ENCODE assay signal across 1 cellular context in genomic region chr11:75523811-75524401, GRCh38.
TF ChIP-seq lines count a peak whose summit lies in the region.

No MANE protein-coding gene starts in this region.

TF ChIP-seq in HepG2, 621 proteins besides CTCF, POLR2A, EP300 and RAD21 (continued from another document and continues in another):
- TF ChIP-seq, protein P1, sequence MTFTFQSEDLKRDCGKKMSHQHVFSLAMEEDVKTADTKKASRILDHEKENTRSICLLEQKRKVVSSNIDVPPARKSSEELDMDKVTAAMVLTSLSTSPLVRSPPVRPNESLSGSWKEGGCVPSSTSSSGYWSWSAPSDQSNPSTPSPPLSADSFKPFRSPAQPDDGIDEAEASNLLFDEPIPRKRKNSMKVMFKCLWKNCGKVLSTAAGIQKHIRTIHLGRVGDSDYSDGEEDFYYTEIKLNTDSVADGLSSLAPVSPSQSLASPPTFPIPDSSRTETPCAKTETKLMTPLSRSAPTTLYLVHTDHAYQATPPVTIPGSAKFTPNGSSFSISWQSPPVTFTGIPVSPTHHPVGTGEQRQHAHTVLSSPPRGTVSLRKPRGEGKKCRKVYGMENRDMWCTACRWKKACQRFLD (CRISPR knock-in tag; IDR thresholded peaks at IDR 0.05; ENCODE audit: borderline replicate concordance): no peak
- TF ChIP-seq MYC (CRISPR knock-in tag; IDR thresholded peaks at IDR 0.05; ENCODE audit: borderline replicate concordance) (peak; percentile 56; the same call in 1 of the 2 replicates), SMAD9 (CRISPR knock-in tag; IDR thresholded peaks at IDR 0.05) (peak; percentile 79; the same call in 1 of the 2 replicates), ZNF572 (CRISPR knock-in tag; IDR thresholded peaks at IDR 0.05) (no peak), ZNF570 (CRISPR knock-in tag; IDR thresholded peaks at IDR 0.05; ENCODE audit: borderline replicate concordance) (no peak), ZNF317 (CRISPR knock-in tag; IDR thresholded peaks at IDR 0.05) (0 out of 2 replicates have a peak, but pooled peaks have one; percentile 16), ZIK1 (CRISPR knock-in tag; IDR thresholded peaks at IDR 0.05; ENCODE audit: borderline replicate concordance, low read depth) (0 out of 2 replicates have a peak, but pooled peaks have one; percentile 27), ZNF510 (CRISPR knock-in tag; IDR thresholded peaks at IDR 0.05; ENCODE audit: low read depth) (no peak), SKI (IDR thresholded peaks at IDR 0.05; ENCODE audit: partially characterized antibody) (peak; percentile 61), PHF8 (CRISPR knock-in tag; IDR thresholded peaks at IDR 0.05) (peak; percentile 58; the same call in 1 of the 2 replicates), ZGPAT (CRISPR knock-in tag; IDR thresholded peaks at IDR 0.05) (no peak), PBX3 (CRISPR knock-in tag; IDR thresholded peaks at IDR 0.05; ENCODE audit: borderline replicate concordance) (no peak), GZF1 (CRISPR knock-in tag; IDR thresholded peaks at IDR 0.05) (no peak), KLF11 (CRISPR knock-in tag; IDR thresholded peaks at IDR 0.05) (no peak), PCBP2 (optimal IDR thresholded peaks at IDR 0.05; ENCODE audit: low read depth, low read length, poor library complexity, severe bottlenecking) (no peak), SPEN (CRISPR knock-in tag; IDR thresholded peaks at IDR 0.05; ENCODE audit: low read depth) (peak; percentile 80), EHMT2 (IDR thresholded peaks at IDR 0.05; ENCODE audit: borderline replicate concordance, low read depth, low read length) (no peak; the same call in 1 of the 2 replicates), JDP2 (CRISPR knock-in tag; IDR thresholded peaks at IDR 0.05; ENCODE audit: borderline replicate concordance) (no peak), IRF9 (CRISPR knock-in tag; IDR thresholded peaks at IDR 0.05; ENCODE audit: borderline replicate concordance) (no peak), NR1H2 (CRISPR knock-in tag; IDR thresholded peaks at IDR 0.05; ENCODE audit: borderline replicate concordance, low read depth) (no peak), ZFP36 (IDR thresholded peaks at IDR 0.05; ENCODE audit: borderline replicate concordance, low read depth, low read length, partially characterized antibody) (no peak), REPIN1 (CRISPR knock-in tag; IDR thresholded peaks at IDR 0.05; ENCODE audit: borderline replicate concordance, low read depth) (peak; percentile 57; the same call in 1 of the 2 replicates), ZBTB1 (CRISPR knock-in tag; IDR thresholded peaks at IDR 0.05; ENCODE audit: borderline replicate concordance) (no peak), RBAK (CRISPR knock-in tag; IDR thresholded peaks at IDR 0.05) (no peak), TAF1 (CRISPR knock-in tag; IDR thresholded peaks at IDR 0.05) (no peak; the same call in 1 of the 2 replicates), ZNF777 (CRISPR knock-in tag; IDR thresholded peaks at IDR 0.05) (no peak), NCOR1 (IDR thresholded peaks at IDR 0.05; ENCODE audit: borderline replicate concordance, low read length) (peak; percentile 23; the same call in 1 of the 2 replicates), NR2F6 (IDR thresholded peaks at IDR 0.05) (no peak; the same call in none of the 2 replicates), NR2F6 (CRISPR knock-in tag; IDR thresholded peaks at IDR 0.05) (peak; percentile 78), ZNF740 (CRISPR knock-in tag; IDR thresholded peaks at IDR 0.05) (no peak), DZIP1 (CRISPR knock-in tag; IDR thresholded peaks at IDR 0.05) (no peak), ZNF841 (CRISPR knock-in tag; IDR thresholded peaks at IDR 0.05; ENCODE audit: borderline replicate concordance) (no peak), ZFP36L2 (CRISPR knock-in tag; IDR thresholded peaks at IDR 0.05) (no peak), CHD4 (IDR thresholded peaks at IDR 0.05; ENCODE audit: borderline replicate concordance, low read length) (no peak), ZNF737 (CRISPR knock-in tag; IDR thresholded peaks at IDR 0.05; ENCODE audit: borderline replicate concordance) (no peak)
- TF ChIP-seq, protein P2, sequence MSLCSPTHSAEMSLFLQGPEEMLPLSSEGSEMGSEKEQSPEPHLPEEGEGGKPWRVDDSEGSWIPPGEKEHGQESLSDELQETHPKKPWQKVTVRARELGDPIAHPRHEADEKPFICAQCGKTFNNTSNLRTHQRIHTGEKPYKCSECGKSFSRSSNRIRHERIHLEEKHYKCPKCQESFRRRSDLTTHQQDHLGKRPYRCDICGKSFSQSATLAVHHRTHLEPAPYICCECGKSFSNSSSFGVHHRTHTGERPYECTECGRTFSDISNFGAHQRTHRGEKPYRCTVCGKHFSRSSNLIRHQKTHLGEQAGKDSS (CRISPR knock-in tag; IDR thresholded peaks at IDR 0.05; ENCODE audit: borderline replicate concordance, low read depth): no peak
- TF ChIP-seq, protein P3, sequence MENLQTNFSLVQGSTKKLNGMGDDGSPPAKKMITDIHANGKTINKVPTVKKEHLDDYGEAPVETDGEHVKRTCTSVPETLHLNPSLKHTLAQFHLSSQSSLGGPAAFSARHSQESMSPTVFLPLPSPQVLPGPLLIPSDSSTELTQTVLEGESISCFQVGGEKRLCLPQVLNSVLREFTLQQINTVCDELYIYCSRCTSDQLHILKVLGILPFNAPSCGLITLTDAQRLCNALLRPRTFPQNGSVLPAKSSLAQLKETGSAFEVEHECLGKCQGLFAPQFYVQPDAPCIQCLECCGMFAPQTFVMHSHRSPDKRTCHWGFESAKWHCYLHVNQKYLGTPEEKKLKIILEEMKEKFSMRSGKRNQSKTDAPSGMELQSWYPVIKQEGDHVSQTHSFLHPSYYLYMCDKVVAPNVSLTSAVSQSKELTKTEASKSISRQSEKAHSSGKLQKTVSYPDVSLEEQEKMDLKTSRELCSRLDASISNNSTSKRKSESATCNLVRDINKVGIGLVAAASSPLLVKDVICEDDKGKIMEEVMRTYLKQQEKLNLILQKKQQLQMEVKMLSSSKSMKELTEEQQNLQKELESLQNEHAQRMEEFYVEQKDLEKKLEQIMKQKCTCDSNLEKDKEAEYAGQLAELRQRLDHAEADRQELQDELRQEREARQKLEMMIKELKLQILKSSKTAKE (CRISPR knock-in tag; IDR thresholded peaks at IDR 0.05; ENCODE audit: borderline replicate concordance): no peak; the same call in 1 of the 2 replicates
- TF ChIP-seq, protein P4, sequence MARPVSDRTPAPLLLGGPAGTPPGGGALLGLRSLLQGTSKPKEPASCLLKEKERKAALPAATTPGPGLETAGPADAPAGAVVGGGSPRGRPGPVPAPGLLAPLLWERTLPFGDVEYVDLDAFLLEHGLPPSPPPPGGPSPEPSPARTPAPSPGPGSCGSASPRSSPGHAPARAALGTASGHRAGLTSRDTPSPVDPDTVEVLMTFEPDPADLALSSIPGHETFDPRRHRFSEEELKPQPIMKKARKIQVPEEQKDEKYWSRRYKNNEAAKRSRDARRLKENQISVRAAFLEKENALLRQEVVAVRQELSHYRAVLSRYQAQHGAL (CRISPR knock-in tag; IDR thresholded peaks at IDR 0.05; ENCODE audit: not compliant biosample characterization): no peak
- TF ChIP-seq, protein P5, sequence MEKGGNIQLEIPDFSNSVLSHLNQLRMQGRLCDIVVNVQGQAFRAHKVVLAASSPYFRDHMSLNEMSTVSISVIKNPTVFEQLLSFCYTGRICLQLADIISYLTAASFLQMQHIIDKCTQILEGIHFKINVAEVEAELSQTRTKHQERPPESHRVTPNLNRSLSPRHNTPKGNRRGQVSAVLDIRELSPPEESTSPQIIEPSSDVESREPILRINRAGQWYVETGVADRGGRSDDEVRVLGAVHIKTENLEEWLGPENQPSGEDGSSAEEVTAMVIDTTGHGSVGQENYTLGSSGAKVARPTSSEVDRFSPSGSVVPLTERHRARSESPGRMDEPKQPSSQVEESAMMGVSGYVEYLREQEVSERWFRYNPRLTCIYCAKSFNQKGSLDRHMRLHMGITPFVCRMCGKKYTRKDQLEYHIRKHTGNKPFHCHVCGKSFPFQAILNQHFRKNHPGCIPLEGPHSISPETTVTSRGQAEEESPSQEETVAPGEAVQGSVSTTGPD (CRISPR knock-in tag; IDR thresholded peaks at IDR 0.05): no peak
- TF ChIP-seq, protein P6, sequence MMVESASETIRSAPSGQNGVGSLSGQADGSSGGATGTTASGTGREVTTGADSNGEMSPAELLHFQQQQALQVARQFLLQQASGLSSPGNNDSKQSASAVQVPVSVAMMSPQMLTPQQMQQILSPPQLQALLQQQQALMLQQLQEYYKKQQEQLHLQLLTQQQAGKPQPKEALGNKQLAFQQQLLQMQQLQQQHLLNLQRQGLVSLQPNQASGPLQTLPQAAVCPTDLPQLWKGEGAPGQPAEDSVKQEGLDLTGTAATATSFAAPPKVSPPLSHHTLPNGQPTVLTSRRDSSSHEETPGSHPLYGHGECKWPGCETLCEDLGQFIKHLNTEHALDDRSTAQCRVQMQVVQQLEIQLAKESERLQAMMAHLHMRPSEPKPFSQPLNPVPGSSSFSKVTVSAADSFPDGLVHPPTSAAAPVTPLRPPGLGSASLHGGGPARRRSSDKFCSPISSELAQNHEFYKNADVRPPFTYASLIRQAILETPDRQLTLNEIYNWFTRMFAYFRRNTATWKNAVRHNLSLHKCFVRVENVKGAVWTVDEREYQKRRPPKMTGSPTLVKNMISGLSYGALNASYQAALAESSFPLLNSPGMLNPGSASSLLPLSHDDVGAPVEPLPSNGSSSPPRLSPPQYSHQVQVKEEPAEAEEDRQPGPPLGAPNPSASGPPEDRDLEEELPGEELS (CRISPR knock-in tag; IDR thresholded peaks at IDR 0.05): peak; percentile 71
- TF ChIP-seq, protein P7, sequence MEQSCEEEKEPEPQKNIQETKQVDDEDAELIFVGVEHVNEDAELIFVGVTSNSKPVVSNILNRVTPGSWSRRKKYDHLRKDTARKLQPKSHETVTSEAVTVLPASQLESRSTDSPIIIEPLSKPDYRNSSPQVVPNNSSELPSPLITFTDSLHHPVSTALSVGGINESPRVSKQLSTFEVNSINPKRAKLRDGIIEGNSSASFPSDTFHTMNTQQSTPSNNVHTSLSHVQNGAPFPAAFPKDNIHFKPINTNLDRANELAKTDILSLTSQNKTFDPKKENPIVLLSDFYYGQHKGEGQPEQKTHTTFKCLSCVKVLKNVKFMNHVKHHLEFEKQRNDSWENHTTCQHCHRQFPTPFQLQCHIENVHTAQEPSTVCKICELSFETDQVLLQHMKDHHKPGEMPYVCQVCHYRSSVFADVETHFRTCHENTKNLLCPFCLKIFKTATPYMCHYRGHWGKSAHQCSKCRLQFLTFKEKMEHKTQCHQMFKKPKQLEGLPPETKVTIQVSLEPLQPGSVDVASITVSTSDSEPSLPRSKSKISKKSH (CRISPR knock-in tag; IDR thresholded peaks at IDR 0.05; ENCODE audit: borderline replicate concordance): peak; percentile 63; the same call in 1 of the 2 replicates
- TF ChIP-seq, protein P8, sequence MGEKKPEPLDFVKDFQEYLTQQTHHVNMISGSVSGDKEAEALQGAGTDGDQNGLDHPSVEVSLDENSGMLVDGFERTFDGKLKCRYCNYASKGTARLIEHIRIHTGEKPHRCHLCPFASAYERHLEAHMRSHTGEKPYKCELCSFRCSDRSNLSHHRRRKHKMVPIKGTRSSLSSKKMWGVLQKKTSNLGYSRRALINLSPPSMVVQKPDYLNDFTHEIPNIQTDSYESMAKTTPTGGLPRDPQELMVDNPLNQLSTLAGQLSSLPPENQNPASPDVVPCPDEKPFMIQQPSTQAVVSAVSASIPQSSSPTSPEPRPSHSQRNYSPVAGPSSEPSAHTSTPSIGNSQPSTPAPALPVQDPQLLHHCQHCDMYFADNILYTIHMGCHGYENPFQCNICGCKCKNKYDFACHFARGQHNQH (CRISPR knock-in tag; IDR thresholded peaks at IDR 0.05): peak; percentile 70; the same call in 1 of the 2 replicates
